10 cellular contexts compared by ENCODE assay signal in genomic region chrX:71053217-71053621, GRCh38. TPM values are rescaled to one million over a fixed set of nuclear protein-coding genes. Genes with fewer than 3 reads are reported as not detected.
A peak's percentile ranks its signal among the peaks of the same experiment; 100 is the strongest.
DNase-seq lines count a peak whose midpoint lies in the region; ATAC-seq, FAIRE-seq and TF ChIP-seq lines count a peak whose summit lies in the region.
"Had no signal": no experiment of that assay in that cellular context is flagged by ENCODE, and none has a peak within 500 bp of the region (broad histone marks: within the 10 kb centered on the region; RNA-seq: fewer than 3 reads in every experiment).

No MANE protein-coding gene starts in this region.

- intact Hi-C loops in vagina (cut with DNase I) = no loop called here

- peak; percentile 74 for DNase-seq in GM10266 (ENCODE audit: extremely low spot score)
- peak; percentile 1 for DNase-seq in activated T-helper 9 cell treated with anti-CD3 and anti-CD28 coated beads, Interleukin-2, amount 50 U/mL, for 16 hours (ENCODE audit: low read depth)
- peak; percentile 2 for DNase-seq in inferior parietal cortex (ENCODE audit: extremely low spot score)
- DNase-seq in urothelium cell line (ENCODE audit: low spot score) = no peak
- no peak for DNase-seq in NCI-H774 (lab: John Stamatoyannopoulos, UW)
- DNase-seq in activated CD4-positive, CD25-positive, alpha-beta regulatory T cell treated with anti-CD3 and anti-CD28 coated beads, Interleukin-2, amount 50 U/mL, for 72 hours = no peak
- no peak for DNase-seq in vagina (ENCODE audit: extremely low spot score in 2 of 2)
- DNase-seq: stimulated activated CD4-positive, alpha-beta T cell treated with anti-CD3 and anti-CD28 coated beads, Interleukin-4, amount 100 ng/mL, for 24 hours had no signal

- no peaks in the 10 kb centered on the region for H3K36me3 ChIP-seq in vagina

- TF ChIP-seq CTCF in GM10266 (IDR thresholded peaks at IDR 0.05; ENCODE audit: control insufficient read depth, insufficient read depth, low read depth, missing control alignments) (no peak), vagina (IDR thresholded peaks at IDR 0.05) (no peak)

- H3K9me3 ChIP-seq in vagina = no peaks in the 10 kb centered on the region

- no peak overlapping the region for H3K27ac ChIP-seq in vagina

- peak; percentile 99 for ATAC-seq in HG02610 (IDR thresholded peaks at IDR 0.05; ENCODE audit: unreplicated experiment)

- no peak for FAIRE-seq in urothelium cell line (lab: Jason Lieb, UNC)
- FAIRE-seq: G401.6 had no signal

- TF ChIP-seq POLR2A in vagina (IDR thresholded peaks at IDR 0.05) = no peak

- H3K4me1 ChIP-seq in vagina = no peaks in the 10 kb centered on the region

- H3K27me3 ChIP-seq in vagina = no peaks in the 10 kb centered on the region

- no peak overlapping the region for H3K4me3 ChIP-seq in vagina

RNA-seq across cellular contexts. Expression of gene SNX12, which starts 14.9 kb away (rescaled TPM):
- total RNA-seq in vagina = 25.0 TPM

RNA-seq across cellular contexts. Expression of gene FOXO4, which starts 42.4 kb away (rescaled TPM):
- total RNA-seq in vagina = 22.8 TPM

RNA-seq across cellular contexts. Expression of gene CXorf65, which starts 53.3 kb away (rescaled TPM):
- not detected for total RNA-seq in vagina

RNA-seq across cellular contexts. Expression of gene IL2RG, which starts 58.2 kb away (rescaled TPM):
- 4.2 TPM for total RNA-seq in vagina

Comparison
In these comparisons a context has a peak if more than half of its experiments do, and no peak if none do; other contexts are left out.
1. DNase-seq: peak in GM10266 (single experiment), activated T-helper 9 cell treated with anti-CD3 and anti-CD28 coated beads, Interleukin-2, amount 50 U/mL, for 16 hours (single experiment) and inferior parietal cortex (single experiment); none in urothelium cell line (single experiment), NCI-H774 (single experiment), activated CD4-positive, CD25-positive, alpha-beta regulatory T cell treated with anti-CD3 and anti-CD28 coated beads, Interleukin-2, amount 50 U/mL, for 72 hours (single experiment) and vagina (0 of 2).